Comparison of ENCODE assay signal across 1 cellular context in the genomic region with DNA sequence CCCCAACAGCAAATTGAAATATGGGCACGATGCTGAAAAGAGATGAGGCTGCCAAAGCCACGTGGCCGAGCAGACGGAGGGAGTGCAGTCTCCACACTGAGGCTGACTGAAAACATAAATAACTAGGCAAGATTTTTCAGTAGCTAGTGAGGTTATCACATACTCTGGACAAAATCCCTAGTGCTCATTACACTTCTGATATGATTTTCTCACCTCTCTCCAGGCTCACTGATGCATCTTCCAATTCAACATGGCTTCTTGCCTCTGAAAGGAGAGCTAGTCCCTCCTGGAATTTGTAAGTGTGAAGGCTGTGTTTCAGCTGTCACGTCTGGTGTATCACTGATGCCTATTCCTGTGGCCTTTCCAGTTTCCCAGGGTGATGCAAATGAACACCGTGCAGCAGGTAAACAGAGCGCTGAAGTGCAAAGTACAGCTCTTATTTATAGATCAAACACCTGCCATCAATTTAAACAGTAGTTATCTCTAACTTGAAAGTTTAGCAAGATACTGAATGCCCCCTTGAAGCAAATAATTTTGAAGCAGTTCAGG.
TF ChIP-seq lines count a peak whose summit lies in the region.

No MANE protein-coding gene starts in this region.

TF ChIP-seq in HepG2, 621 proteins besides CTCF, POLR2A, EP300 and RAD21 (continued from another document and continues in another):
- TF ChIP-seq, protein P1, sequence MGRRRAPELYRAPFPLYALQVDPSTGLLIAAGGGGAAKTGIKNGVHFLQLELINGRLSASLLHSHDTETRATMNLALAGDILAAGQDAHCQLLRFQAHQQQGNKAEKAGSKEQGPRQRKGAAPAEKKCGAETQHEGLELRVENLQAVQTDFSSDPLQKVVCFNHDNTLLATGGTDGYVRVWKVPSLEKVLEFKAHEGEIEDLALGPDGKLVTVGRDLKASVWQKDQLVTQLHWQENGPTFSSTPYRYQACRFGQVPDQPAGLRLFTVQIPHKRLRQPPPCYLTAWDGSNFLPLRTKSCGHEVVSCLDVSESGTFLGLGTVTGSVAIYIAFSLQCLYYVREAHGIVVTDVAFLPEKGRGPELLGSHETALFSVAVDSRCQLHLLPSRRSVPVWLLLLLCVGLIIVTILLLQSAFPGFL (CRISPR knock-in tag; IDR thresholded peaks at IDR 0.05): no peak
- TF ChIP-seq MIER3 (CRISPR knock-in tag; IDR thresholded peaks at IDR 0.05; ENCODE audit: borderline replicate concordance) (no peak), NPAS2 (CRISPR knock-in tag; IDR thresholded peaks at IDR 0.05; ENCODE audit: borderline replicate concordance) (no peak), RBM39 (IDR thresholded peaks at IDR 0.05; ENCODE audit: low read depth, low read length, poor library complexity, severe bottlenecking) (no peak), ZNF468 (CRISPR knock-in tag; IDR thresholded peaks at IDR 0.05) (no peak), ZNF775 (CRISPR knock-in tag; IDR thresholded peaks at IDR 0.05; ENCODE audit: borderline replicate concordance) (no peak), ZNF660 (CRISPR knock-in tag; IDR thresholded peaks at IDR 0.05; ENCODE audit: borderline replicate concordance, low read depth) (no peak), FOXK1 (CRISPR knock-in tag; IDR thresholded peaks at IDR 0.05; ENCODE audit: borderline replicate concordance, low read depth) (peak; percentile 84; the same call in 1 of the 2 replicates), ZNF724P (CRISPR knock-in tag; IDR thresholded peaks at IDR 0.05; ENCODE audit: borderline replicate concordance) (no peak), ZNF609 (CRISPR knock-in tag; IDR thresholded peaks at IDR 0.05; ENCODE audit: borderline replicate concordance) (peak; percentile 86; the same call in 1 of the 2 replicates), ZNF510 (CRISPR knock-in tag; IDR thresholded peaks at IDR 0.05; ENCODE audit: low read depth) (no peak), ZFX (CRISPR knock-in tag; IDR thresholded peaks at IDR 0.05; ENCODE audit: low read depth) (no peak; the same call in 1 of the 2 replicates), PHB2 (IDR thresholded peaks at IDR 0.05; ENCODE audit: partially characterized antibody) (no peak), MAFK (conservative IDR thresholded peaks at IDR 0.05 in 1 of 2, IDR thresholded peaks at IDR 0.05 in 1 of 2; ENCODE audit: low read length in 2 of 2) (no peak), KIAA2018 (CRISPR knock-in tag; IDR thresholded peaks at IDR 0.05; ENCODE audit: borderline replicate concordance) (no peak), DPF2 (CRISPR knock-in tag; IDR thresholded peaks at IDR 0.05; ENCODE audit: borderline replicate concordance, low read depth) (peak; percentile 74; the same call in 1 of the 2 replicates), FOXM1 (CRISPR knock-in tag; IDR thresholded peaks at IDR 0.05) (no peak), EED (CRISPR knock-in tag; IDR thresholded peaks at IDR 0.05) (no peak), ZNF713 (CRISPR knock-in tag; IDR thresholded peaks at IDR 0.05) (no peak), RCOR2 (CRISPR knock-in tag; IDR thresholded peaks at IDR 0.05) (peak; percentile 61), ZNF598 (CRISPR knock-in tag; IDR thresholded peaks at IDR 0.05; ENCODE audit: borderline replicate concordance) (no peak), ZNF737 (CRISPR knock-in tag; IDR thresholded peaks at IDR 0.05; ENCODE audit: borderline replicate concordance) (no peak), MYNN (CRISPR knock-in tag; IDR thresholded peaks at IDR 0.05; ENCODE audit: low read depth) (no peak), NBN (conservative IDR thresholded peaks at IDR 0.05) (no peak), ZNF747 (CRISPR knock-in tag; IDR thresholded peaks at IDR 0.05; ENCODE audit: borderline replicate concordance) (no peak), GATAD1 (CRISPR knock-in tag; IDR thresholded peaks at IDR 0.05) (no peak), PAWR (CRISPR knock-in tag; IDR thresholded peaks at IDR 0.05; ENCODE audit: borderline replicate concordance) (no peak), SAFB2 (CRISPR knock-in tag; IDR thresholded peaks at IDR 0.05; ENCODE audit: borderline replicate concordance, low read depth) (no peak), SRSF1 (optimal IDR thresholded peaks at IDR 0.05; ENCODE audit: low read depth, low read length) (no peak), NONO (IDR thresholded peaks at IDR 0.05) (no peak), NONO (CRISPR knock-in tag; conservative IDR thresholded peaks at IDR 0.05) (peak; percentile 72), ZNF263 (CRISPR knock-in tag; IDR thresholded peaks at IDR 0.05) (no peak), NAIF1 (CRISPR knock-in tag; IDR thresholded peaks at IDR 0.05; ENCODE audit: borderline replicate concordance) (no peak), ZNF343 (CRISPR knock-in tag; IDR thresholded peaks at IDR 0.05) (no peak)
- TF ChIP-seq, protein P2, sequence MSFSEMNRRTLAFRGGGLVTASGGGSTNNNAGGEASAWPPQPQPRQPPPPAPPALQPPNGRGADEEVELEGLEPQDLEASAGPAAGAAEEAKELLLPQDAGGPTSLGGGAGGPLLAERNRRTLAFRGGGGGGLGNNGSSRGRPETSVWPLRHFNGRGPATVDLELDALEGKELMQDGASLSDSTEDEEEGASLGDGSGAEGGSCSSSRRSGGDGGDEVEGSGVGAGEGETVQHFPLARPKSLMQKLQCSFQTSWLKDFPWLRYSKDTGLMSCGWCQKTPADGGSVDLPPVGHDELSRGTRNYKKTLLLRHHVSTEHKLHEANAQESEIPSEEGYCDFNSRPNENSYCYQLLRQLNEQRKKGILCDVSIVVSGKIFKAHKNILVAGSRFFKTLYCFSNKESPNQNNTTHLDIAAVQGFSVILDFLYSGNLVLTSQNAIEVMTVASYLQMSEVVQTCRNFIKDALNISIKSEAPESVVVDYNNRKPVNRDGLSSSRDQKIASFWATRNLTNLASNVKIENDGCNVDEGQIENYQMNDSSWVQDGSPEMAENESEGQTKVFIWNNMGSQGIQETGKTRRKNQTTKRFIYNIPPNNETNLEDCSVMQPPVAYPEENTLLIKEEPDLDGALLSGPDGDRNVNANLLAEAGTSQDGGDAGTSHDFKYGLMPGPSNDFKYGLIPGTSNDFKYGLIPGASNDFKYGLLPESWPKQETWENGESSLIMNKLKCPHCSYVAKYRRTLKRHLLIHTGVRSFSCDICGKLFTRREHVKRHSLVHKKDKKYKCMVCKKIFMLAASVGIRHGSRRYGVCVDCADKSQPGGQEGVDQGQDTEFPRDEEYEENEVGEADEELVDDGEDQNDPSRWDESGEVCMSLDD (CRISPR knock-in tag; IDR thresholded peaks at IDR 0.05; ENCODE audit: borderline replicate concordance): no peak
- TF ChIP-seq, protein P3, sequence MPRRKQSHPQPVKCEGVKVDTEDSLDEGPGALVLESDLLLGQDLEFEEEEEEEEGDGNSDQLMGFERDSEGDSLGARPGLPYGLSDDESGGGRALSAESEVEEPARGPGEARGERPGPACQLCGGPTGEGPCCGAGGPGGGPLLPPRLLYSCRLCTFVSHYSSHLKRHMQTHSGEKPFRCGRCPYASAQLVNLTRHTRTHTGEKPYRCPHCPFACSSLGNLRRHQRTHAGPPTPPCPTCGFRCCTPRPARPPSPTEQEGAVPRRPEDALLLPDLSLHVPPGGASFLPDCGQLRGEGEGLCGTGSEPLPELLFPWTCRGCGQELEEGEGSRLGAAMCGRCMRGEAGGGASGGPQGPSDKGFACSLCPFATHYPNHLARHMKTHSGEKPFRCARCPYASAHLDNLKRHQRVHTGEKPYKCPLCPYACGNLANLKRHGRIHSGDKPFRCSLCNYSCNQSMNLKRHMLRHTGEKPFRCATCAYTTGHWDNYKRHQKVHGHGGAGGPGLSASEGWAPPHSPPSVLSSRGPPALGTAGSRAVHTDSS (CRISPR knock-in tag; conservative IDR thresholded peaks at IDR 0.05): no peak
- TF ChIP-seq, protein P4, sequence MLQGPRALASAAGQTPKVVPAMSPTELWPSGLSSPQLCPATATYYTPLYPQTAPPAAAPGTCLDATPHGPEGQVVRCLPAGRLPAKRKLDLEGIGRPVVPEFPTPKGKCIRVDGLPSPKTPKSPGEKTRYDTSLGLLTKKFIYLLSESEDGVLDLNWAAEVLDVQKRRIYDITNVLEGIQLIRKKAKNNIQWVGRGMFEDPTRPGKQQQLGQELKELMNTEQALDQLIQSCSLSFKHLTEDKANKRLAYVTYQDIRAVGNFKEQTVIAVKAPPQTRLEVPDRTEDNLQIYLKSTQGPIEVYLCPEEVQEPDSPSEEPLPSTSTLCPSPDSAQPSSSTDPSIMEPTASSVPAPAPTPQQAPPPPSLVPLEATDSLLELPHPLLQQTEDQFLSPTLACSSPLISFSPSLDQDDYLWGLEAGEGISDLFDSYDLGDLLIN (CRISPR knock-in tag; IDR thresholded peaks at IDR 0.05; ENCODE audit: borderline replicate concordance): no peak
- TF ChIP-seq, protein P5, sequence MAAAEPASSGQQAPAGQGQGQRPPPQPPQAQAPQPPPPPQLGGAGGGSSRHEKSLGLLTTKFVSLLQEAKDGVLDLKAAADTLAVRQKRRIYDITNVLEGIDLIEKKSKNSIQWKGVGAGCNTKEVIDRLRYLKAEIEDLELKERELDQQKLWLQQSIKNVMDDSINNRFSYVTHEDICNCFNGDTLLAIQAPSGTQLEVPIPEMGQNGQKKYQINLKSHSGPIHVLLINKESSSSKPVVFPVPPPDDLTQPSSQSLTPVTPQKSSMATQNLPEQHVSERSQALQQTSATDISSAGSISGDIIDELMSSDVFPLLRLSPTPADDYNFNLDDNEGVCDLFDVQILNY (CRISPR knock-in tag; conservative IDR thresholded peaks at IDR 0.05): no peak
